Comparison of ENCODE assay signal across 19 cellular contexts in the genomic region with DNA sequence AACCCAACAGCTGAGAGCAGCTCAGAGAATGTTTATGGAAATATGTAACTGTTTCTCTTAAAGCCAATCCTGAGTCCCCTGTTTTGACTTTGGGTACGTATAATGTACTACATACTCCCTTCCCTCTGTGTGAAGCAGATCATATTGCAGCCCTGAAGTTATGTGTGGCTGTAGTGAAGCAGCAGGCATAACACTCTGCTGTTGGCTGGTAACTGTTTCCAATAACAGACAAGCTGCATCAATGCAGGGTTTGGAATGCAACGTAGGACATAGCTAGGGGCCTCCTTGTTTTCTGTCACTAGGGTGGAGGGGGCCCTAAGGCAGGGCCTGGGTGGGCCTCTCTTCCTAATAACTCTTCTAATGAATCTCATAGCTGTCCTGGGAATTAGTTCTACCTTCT.
DNase-seq lines count a peak whose midpoint lies in the region; TF ChIP-seq lines count a peak whose summit lies in the region.
"Had no signal": no experiment of that assay in that cellular context is flagged by ENCODE, and none has a peak within 500 bp of the region (broad histone marks: within the 10 kb centered on the region; RNA-seq: fewer than 3 reads in every experiment).

No MANE protein-coding gene starts in this region.

- no peak overlapping the region for H3K27ac ChIP-seq in endodermal cell (ENCODE audit: low read depth, low read length)
- H3K27ac ChIP-seq: left lung, parathyroid adenoma, spleen had no signal

- no peaks in the 10 kb centered on the region for H3K4me1 Mint-ChIP-seq in activated naive CD4-positive, alpha-beta T cell treated with anti-CD3 and anti-CD28 coated beads, Interleukin-2, amount 10 ng/mL, durations not matched to agents 7 days and 5 days
- peaks cover 4% of the 10 kb centered on the region for H3K4me1 Mint-ChIP-seq in endodermal cell
- H3K4me1 Mint-ChIP-seq: GM23338 had no signal

- H3K4me3 ChIP-seq in endodermal cell (ENCODE audit: low read length) = no peak overlapping the region
- H3K4me3 ChIP-seq: GM23338, left lung, MG63, spleen had no signal

- CTCF ChIA-PET in activated naive CD4-positive, alpha-beta T cell treated with anti-CD3 and anti-CD28 coated beads, Interleukin-2, amount 10 ng/mL, durations not matched to agents 7 days and 5 days (lab: Charles Lee) = interaction anchor here (0.6 to 0.9 kb wide), 3 partner anchors 9 to 902 kb away, joined by 3 to 4 read pairs (median 3); no protein-coding TSS in a partner anchor

- WGBS in endodermal cell (ENCODE audit: insufficient coverage in 1 of 2, insufficient read length in 1 of 2), 2 experiments = 67 to 95% methylated on average over 1 to 2 of the region's 2 CpGs

- no peaks in the 10 kb centered on the region for H3K9me3 ChIP-seq in endodermal cell (ENCODE audit: control insufficient read depth, low read length)
- H3K9me3 ChIP-seq: left lung, spleen had no signal

- no peak overlapping the region for H3K4me3 Mint-ChIP-seq in activated naive CD4-positive, alpha-beta T cell treated with anti-CD3 and anti-CD28 coated beads, Interleukin-2, amount 10 ng/mL, durations not matched to agents 7 days and 5 days
- no peak overlapping the region for H3K4me3 Mint-ChIP-seq in endodermal cell
- H3K4me3 Mint-ChIP-seq: activated naive CD8-positive, alpha-beta T cell treated with anti-CD3 and anti-CD28 coated beads for 36 hours; GM23338 had no signal

- H3K9me3 Mint-ChIP-seq in activated naive CD4-positive, alpha-beta T cell treated with anti-CD3 and anti-CD28 coated beads, Interleukin-2, amount 10 ng/mL, durations not matched to agents 7 days and 5 days = no peaks in the 10 kb centered on the region
- H3K9me3 Mint-ChIP-seq in endodermal cell = no peaks in the 10 kb centered on the region
- H3K9me3 Mint-ChIP-seq: activated naive CD8-positive, alpha-beta T cell treated with anti-CD3 and anti-CD28 coated beads for 36 hours; GM23338 had no signal

- no peak for TF ChIP-seq CTCF in AG09319 (IDR thresholded peaks at IDR 0.05; ENCODE audit: low read depth, low read length)
- TF ChIP-seq CTCF in endodermal cell (conservative IDR thresholded peaks at IDR 0.05) = no peak

- no peaks in the 10 kb centered on the region for H3K36me3 ChIP-seq in endodermal cell (ENCODE audit: control insufficient read depth, insufficient read depth, low read length)
- H3K36me3 ChIP-seq: left lung, MG63, spleen had no signal

- DNase-seq in AG09319 (ENCODE audit: extremely low read depth, low read depth) (peak; percentile 19), M059J (ENCODE audit: low read depth) (peak; percentile 13), fibroblast of peridontal ligament (ENCODE audit: extremely low read depth) (peak; percentile 74), myocyte (ENCODE audit: low read depth) (peak; percentile 56), NCI-H2196 treated with DMSO at 0.1 percent for 48 hours (lab: John Stamatoyannopoulos, UW; ENCODE audit: unreplicated experiment) (no peak), NCI-H748 (lab: John Stamatoyannopoulos, UW; ENCODE audit: unreplicated experiment) (no peak), endodermal cell (no peak)
- no peak for DNase-seq in activated naive CD4-positive, alpha-beta T cell treated with anti-CD3 and anti-CD28 coated beads, Interleukin-2, amount 10 ng/mL, durations not matched to agents 7 days and 5 days
- DNase-seq: activated CD4-positive, alpha-beta T cell treated with anti-CD3 and anti-CD28 coated beads, Interleukin-2, amount 50 U/mL, for 48 hours; activated naive CD8-positive, alpha-beta T cell treated with anti-CD3 and anti-CD28 coated beads for 36 hours; cerebellar nuclear complex; left lung; MG63; NCI-H187; NCI-H748 treated with DMSO at 0.1 percent for 48 hours; spleen; SW 1271 had no signal

- H3K27me3 Mint-ChIP-seq in activated naive CD4-positive, alpha-beta T cell treated with anti-CD3 and anti-CD28 coated beads, Interleukin-2, amount 10 ng/mL, durations not matched to agents 7 days and 5 days = no peaks in the 10 kb centered on the region
- H3K27me3 Mint-ChIP-seq in endodermal cell (ENCODE audit: insufficient read depth) = peaks cover 7% of the 10 kb centered on the region
- H3K27me3 Mint-ChIP-seq: activated naive CD8-positive, alpha-beta T cell treated with anti-CD3 and anti-CD28 coated beads for 36 hours had no signal

- H3K9ac ChIP-seq in endodermal cell (ENCODE audit: extremely low read depth, low read length, poor library complexity, severe bottlenecking) = no peak overlapping the region
- H3K9ac ChIP-seq: parathyroid adenoma had no signal

- no peaks in the 10 kb centered on the region for H3K36me3 Mint-ChIP-seq in activated naive CD4-positive, alpha-beta T cell treated with anti-CD3 and anti-CD28 coated beads, Interleukin-2, amount 10 ng/mL, durations not matched to agents 7 days and 5 days
- no peaks in the 10 kb centered on the region for H3K36me3 Mint-ChIP-seq in endodermal cell (ENCODE audit: low read depth)
- H3K36me3 Mint-ChIP-seq: activated naive CD8-positive, alpha-beta T cell treated with anti-CD3 and anti-CD28 coated beads for 36 hours had no signal

- H3K27me3 ChIP-seq in endodermal cell (ENCODE audit: control insufficient read depth, insufficient read depth, low read length, poor library complexity, severe bottlenecking) = no peaks in the 10 kb centered on the region
- H3K27me3 ChIP-seq: left lung, MG63, spleen had no signal

- H3K4me1 ChIP-seq in endodermal cell (ENCODE audit: control insufficient read depth, insufficient read depth, low read length) = no peaks in the 10 kb centered on the region
- H3K4me1 ChIP-seq: left lung, spleen had no signal

- H3K27ac Mint-ChIP-seq in activated naive CD4-positive, alpha-beta T cell treated with anti-CD3 and anti-CD28 coated beads, Interleukin-2, amount 10 ng/mL, durations not matched to agents 7 days and 5 days = no peak overlapping the region
- H3K27ac Mint-ChIP-seq in endodermal cell = no peak overlapping the region
- H3K27ac Mint-ChIP-seq: activated naive CD8-positive, alpha-beta T cell treated with anti-CD3 and anti-CD28 coated beads for 36 hours; GM23338 had no signal

Comparison
In these comparisons a context has a peak if more than half of its experiments do, and no peak if none do; other contexts are left out.
1. DNase-seq: peak in AG09319 (single experiment), M059J (single experiment), fibroblast of peridontal ligament (single experiment) and myocyte (single experiment); none in NCI-H2196 treated with DMSO at 0.1 percent for 48 hours (single experiment), NCI-H748 (single experiment), activated naive CD4-positive, alpha-beta T cell treated with anti-CD3 and anti-CD28 coated beads, Interleukin-2, amount 10 ng/mL, durations not matched to agents 7 days and 5 days (single experiment) and endodermal cell (single experiment).